1 cellular context compared by ENCODE assay signal in genomic region chr20:57442888-57443239, GRCh38.
TF ChIP-seq lines count a peak whose summit lies in the region.

No MANE protein-coding gene starts in this region.

TF ChIP-seq in HepG2, 621 proteins besides CTCF, POLR2A, EP300 and RAD21 (continued from another document):
- TF ChIP-seq, protein P1, sequence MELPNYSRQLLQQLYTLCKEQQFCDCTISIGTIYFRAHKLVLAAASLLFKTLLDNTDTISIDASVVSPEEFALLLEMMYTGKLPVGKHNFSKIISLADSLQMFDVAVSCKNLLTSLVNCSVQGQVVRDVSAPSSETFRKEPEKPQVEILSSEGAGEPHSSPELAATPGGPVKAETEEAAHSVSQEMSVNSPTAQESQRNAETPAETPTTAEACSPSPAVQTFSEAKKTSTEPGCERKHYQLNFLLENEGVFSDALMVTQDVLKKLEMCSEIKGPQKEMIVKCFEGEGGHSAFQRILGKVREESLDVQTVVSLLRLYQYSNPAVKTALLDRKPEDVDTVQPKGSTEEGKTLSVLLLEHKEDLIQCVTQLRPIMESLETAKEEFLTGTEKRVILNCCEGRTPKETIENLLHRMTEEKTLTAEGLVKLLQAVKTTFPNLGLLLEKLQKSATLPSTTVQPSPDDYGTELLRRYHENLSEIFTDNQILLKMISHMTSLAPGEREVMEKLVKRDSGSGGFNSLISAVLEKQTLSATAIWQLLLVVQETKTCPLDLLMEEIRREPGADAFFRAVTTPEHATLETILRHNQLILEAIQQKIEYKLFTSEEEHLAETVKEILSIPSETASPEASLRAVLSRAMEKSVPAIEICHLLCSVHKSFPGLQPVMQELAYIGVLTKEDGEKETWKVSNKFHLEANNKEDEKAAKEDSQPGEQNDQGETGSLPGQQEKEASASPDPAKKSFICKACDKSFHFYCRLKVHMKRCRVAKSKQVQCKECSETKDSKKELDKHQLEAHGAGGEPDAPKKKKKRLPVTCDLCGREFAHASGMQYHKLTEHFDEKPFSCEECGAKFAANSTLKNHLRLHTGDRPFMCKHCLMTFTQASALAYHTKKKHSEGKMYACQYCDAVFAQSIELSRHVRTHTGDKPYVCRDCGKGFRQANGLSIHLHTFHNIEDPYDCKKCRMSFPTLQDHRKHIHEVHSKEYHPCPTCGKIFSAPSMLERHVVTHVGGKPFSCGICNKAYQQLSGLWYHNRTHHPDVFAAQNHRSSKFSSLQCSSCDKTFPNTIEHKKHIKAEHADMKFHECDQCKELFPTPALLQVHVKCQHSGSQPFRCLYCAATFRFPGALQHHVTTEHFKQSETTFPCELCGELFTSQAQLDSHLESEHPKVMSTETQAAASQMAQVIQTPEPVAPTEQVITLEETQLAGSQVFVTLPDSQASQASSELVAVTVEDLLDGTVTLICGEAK (IDR thresholded peaks at IDR 0.05): no peak
- TF ChIP-seq, protein P1 (CRISPR knock-in tag; IDR thresholded peaks at IDR 0.05): 0 out of 2 replicates have a peak, but pooled peaks have one; percentile 30
- TF ChIP-seq ZNF891 (CRISPR knock-in tag; IDR thresholded peaks at IDR 0.05): 0 out of 2 replicates have a peak, but pooled peaks have one; percentile 53
- no peak for TF ChIP-seq ZZZ3 (CRISPR knock-in tag; IDR thresholded peaks at IDR 0.05; ENCODE audit: borderline replicate concordance)
- TF ChIP-seq KLF15 (CRISPR knock-in tag; IDR thresholded peaks at IDR 0.05; ENCODE audit: borderline replicate concordance): no peak
- TF ChIP-seq SKI (IDR thresholded peaks at IDR 0.05; ENCODE audit: partially characterized antibody): no peak
